ENCODE assay signal across 36 cellular contexts in the genomic region with DNA sequence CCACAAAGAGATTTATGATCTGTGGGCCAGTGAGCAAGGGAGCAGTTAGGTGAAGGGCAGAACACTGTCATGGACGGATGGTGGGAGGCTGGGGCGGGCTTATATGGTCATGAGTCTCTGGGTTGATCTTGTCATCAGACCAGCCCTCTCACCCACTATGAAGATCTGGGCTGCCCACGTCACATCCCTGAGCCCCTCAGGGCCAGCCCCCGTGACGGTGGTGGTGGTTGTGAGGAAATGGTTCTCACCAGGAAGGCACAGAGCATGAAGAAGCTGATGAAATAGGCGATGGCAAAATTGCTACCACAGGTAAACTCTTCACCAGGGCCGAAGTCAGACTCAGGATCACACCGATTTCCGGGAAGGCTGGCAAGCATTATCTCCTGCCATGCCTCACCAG. TPM values are rescaled to one million over a fixed set of nuclear protein-coding genes. Genes with fewer than 3 reads are reported as not detected.
"Had no signal": no experiment of that assay in that cellular context is flagged by ENCODE, and none has a peak within 500 bp of the region (broad histone marks: within the 10 kb centered on the region; RNA-seq: fewer than 3 reads in every experiment).

No MANE protein-coding gene starts in this region.

- DNase-seq: activated effector memory CD4-positive, alpha-beta T cell treated with anti-CD3 and anti-CD28 coated beads, Interleukin-2, amount 50 U/mL, for 16 hours; activated effector memory CD4-positive, alpha-beta T cell treated with Interleukin-2 at 50 U/mL for 16 hours; activated gamma-delta T cell; activated gamma-delta T cell treated with Interleukin-2 at 50 U/mL for 16 hours; activated naive CD4-positive, alpha-beta T cell; activated naive CD4-positive, alpha-beta T cell treated with anti-CD3 and anti-CD28 coated beads for 36 hours; activated naive CD4-positive, alpha-beta T cell treated with anti-CD3 and anti-CD28 coated beads, Interleukin-2, amount 10 ng/mL, durations not matched to agents 7 days and 5 days; activated naive CD4-positive, alpha-beta T cell treated with anti-CD3 and anti-CD28 coated beads, Interleukin-2, amount 50 U/mL, for 16 hours; activated naive CD4-positive, alpha-beta T cell treated with Interleukin-2 at 50 U/mL for 16 hours; activated naive CD8-positive, alpha-beta T cell treated with anti-CD3 and anti-CD28 coated beads for 36 hours; activated naive CD8-positive, alpha-beta T cell treated with anti-CD3 and anti-CD28 coated beads, Interleukin-2, amount 10 ng/mL, durations not matched to agents 7 days and 5 days; activated naive CD8-positive, alpha-beta T cell treated with anti-CD3 and anti-CD28 coated beads, Interleukin-2, amount 50 U/mL, for 24 hours; activated T-cell treated with anti-CD3 and anti-CD28 coated beads, Interleukin-2, amount 50 U/mL, for 1 hour; activated T-cell treated with anti-CD3 and anti-CD28 coated beads, Interleukin-2, amount 50 U/mL, for 24 hours; activated T-cell treated with anti-CD3 and anti-CD28 coated beads, Interleukin-2, amount 50 U/mL, for 4 hours; activated T-cell treated with anti-CD3 and anti-CD28 coated beads, Interleukin-2, amount 50 U/mL, for 48 hours; activated T-cell treated with anti-CD3 and anti-CD28 coated beads, Interleukin-2, amount 50 U/mL, for 72 hours; adrenal gland; amniotic stem cell; amygdala; anterior cingulate cortex; body of pancreas; brain microvascular endothelial cell; caudate nucleus; central memory CD4-positive, alpha-beta T cell; cerebellar nuclear complex had no signal

- H3K9me3 Mint-ChIP-seq: activated naive CD4-positive, alpha-beta T cell treated with anti-CD3 and anti-CD28 coated beads for 36 hours; activated naive CD4-positive, alpha-beta T cell treated with anti-CD3 and anti-CD28 coated beads, Interleukin-2, amount 50 U/mL, for 24 hours; activated naive CD8-positive, alpha-beta T cell treated with anti-CD3 and anti-CD28 coated beads for 36 hours; activated naive CD8-positive, alpha-beta T cell treated with anti-CD3 and anti-CD28 coated beads, Interleukin-2, amount 10 ng/mL, durations not matched to agents 7 days and 5 days; activated naive CD8-positive, alpha-beta T cell treated with anti-CD3 and anti-CD28 coated beads, Interleukin-2, amount 50 U/mL, for 24 hours; activated T-cell treated with anti-CD3 and anti-CD28 coated beads, Interleukin-2, amount 50 U/mL, for 24 hours; activated T-cell treated with anti-CD3 and anti-CD28 coated beads, Interleukin-2, amount 50 U/mL, for 4 hours; activated T-helper 1 cell treated with anti-CD3 and anti-CD28 coated beads, Interleukin-12 subunit alpha, Interleukin-12 subunit beta, Interleukin-2, Interleukin-4 antibody, amounts not matched to agents 30 ng/mL and 10 ng/mL and 1 ng/mL, durations not matched to agents 14 hours and 24 hours and 36 hours; activated T-helper 17 cell treated with anti-CD3 and anti-CD28 coated beads, Interleukin-2, amount 50 U/mL, for 72 hours; activated T-helper 2 cell treated with anti-CD3 and anti-CD28 coated beads, Interferon-gamma antibody, Interleukin-2, Interleukin-4, amounts not matched to agents 10 μg/mL and 5 μg/mL and 100 μg/mL, durations not matched to agents 14 hours and 24 hours and 36 hours; central memory CD8-positive, alpha-beta T cell had no signal

- H3K27ac Mint-ChIP-seq: activated naive CD4-positive, alpha-beta T cell treated with anti-CD3 and anti-CD28 coated beads for 36 hours; activated naive CD4-positive, alpha-beta T cell treated with anti-CD3 and anti-CD28 coated beads, Interleukin-2, amount 10 ng/mL, durations not matched to agents 7 days and 5 days; activated naive CD4-positive, alpha-beta T cell treated with anti-CD3 and anti-CD28 coated beads, Interleukin-2, amount 50 U/mL, for 24 hours; activated naive CD8-positive, alpha-beta T cell; activated naive CD8-positive, alpha-beta T cell treated with anti-CD3 and anti-CD28 coated beads for 36 hours; activated naive CD8-positive, alpha-beta T cell treated with anti-CD3 and anti-CD28 coated beads, Interleukin-2, amount 10 ng/mL, durations not matched to agents 7 days and 5 days; activated naive CD8-positive, alpha-beta T cell treated with anti-CD3 and anti-CD28 coated beads, Interleukin-2, amount 50 U/mL, for 24 hours; activated T-cell treated with anti-CD3 and anti-CD28 coated beads, Interleukin-2, amount 50 U/mL, for 24 hours; activated T-cell treated with anti-CD3 and anti-CD28 coated beads, Interleukin-2, amount 50 U/mL, for 72 hours; activated T-helper 1 cell treated with anti-CD3 and anti-CD28 coated beads, Interleukin-12 subunit alpha, Interleukin-12 subunit beta, Interleukin-2, Interleukin-4 antibody, amounts not matched to agents 30 ng/mL and 10 ng/mL and 1 ng/mL, durations not matched to agents 14 hours and 24 hours and 36 hours; activated T-helper 17 cell treated with anti-CD3 and anti-CD28 coated beads, Interleukin-2, amount 50 U/mL, for 72 hours; activated T-helper 2 cell treated with anti-CD3 and anti-CD28 coated beads, Interferon-gamma antibody, Interleukin-2, Interleukin-4, amounts not matched to agents 10 μg/mL and 5 μg/mL and 100 μg/mL, durations not matched to agents 14 hours and 24 hours and 36 hours; brain had no signal

- H3K4me3 Mint-ChIP-seq: activated naive CD4-positive, alpha-beta T cell treated with anti-CD3 and anti-CD28 coated beads for 36 hours; activated naive CD4-positive, alpha-beta T cell treated with anti-CD3 and anti-CD28 coated beads, Interleukin-2, amount 10 ng/mL, durations not matched to agents 7 days and 5 days; activated naive CD4-positive, alpha-beta T cell treated with anti-CD3 and anti-CD28 coated beads, Interleukin-2, amount 50 U/mL, for 24 hours; activated naive CD8-positive, alpha-beta T cell; activated naive CD8-positive, alpha-beta T cell treated with anti-CD3 and anti-CD28 coated beads for 36 hours; activated naive CD8-positive, alpha-beta T cell treated with anti-CD3 and anti-CD28 coated beads, Interleukin-2, amount 10 ng/mL, durations not matched to agents 7 days and 5 days; activated naive CD8-positive, alpha-beta T cell treated with anti-CD3 and anti-CD28 coated beads, Interleukin-2, amount 50 U/mL, for 24 hours; activated T-cell treated with anti-CD3 and anti-CD28 coated beads, Interleukin-2, amount 50 U/mL, for 24 hours; activated T-cell treated with anti-CD3 and anti-CD28 coated beads, Interleukin-2, amount 50 U/mL, for 4 hours; activated T-cell treated with anti-CD3 and anti-CD28 coated beads, Interleukin-2, amount 50 U/mL, for 72 hours; activated T-helper 1 cell treated with anti-CD3 and anti-CD28 coated beads, Interleukin-12 subunit alpha, Interleukin-12 subunit beta, Interleukin-2, Interleukin-4 antibody, amounts not matched to agents 30 ng/mL and 10 ng/mL and 1 ng/mL, durations not matched to agents 14 hours and 24 hours and 36 hours; activated T-helper 17 cell treated with anti-CD3 and anti-CD28 coated beads, Interleukin-2, amount 50 U/mL, for 72 hours; brain; central memory CD8-positive, alpha-beta T cell had no signal

- H3K4me1 Mint-ChIP-seq: activated naive CD4-positive, alpha-beta T cell treated with anti-CD3 and anti-CD28 coated beads, Interleukin-2, amount 10 ng/mL, durations not matched to agents 7 days and 5 days; activated naive CD4-positive, alpha-beta T cell treated with anti-CD3 and anti-CD28 coated beads, Interleukin-2, amount 50 U/mL, for 24 hours; activated naive CD8-positive, alpha-beta T cell treated with anti-CD3 and anti-CD28 coated beads for 36 hours; activated T-helper 17 cell treated with anti-CD3 and anti-CD28 coated beads, Interleukin-2, amount 50 U/mL, for 72 hours; brain; central memory CD8-positive, alpha-beta T cell had no signal

- H3K36me3 Mint-ChIP-seq: activated naive CD4-positive, alpha-beta T cell treated with anti-CD3 and anti-CD28 coated beads, Interleukin-2, amount 10 ng/mL, durations not matched to agents 7 days and 5 days; activated naive CD4-positive, alpha-beta T cell treated with anti-CD3 and anti-CD28 coated beads, Interleukin-2, amount 50 U/mL, for 72 hours; activated naive CD8-positive, alpha-beta T cell; activated naive CD8-positive, alpha-beta T cell treated with anti-CD3 and anti-CD28 coated beads for 36 hours; activated naive CD8-positive, alpha-beta T cell treated with anti-CD3 and anti-CD28 coated beads, Interleukin-2, amount 10 ng/mL, durations not matched to agents 7 days and 5 days; brain had no signal

- H3K27me3 Mint-ChIP-seq: activated naive CD4-positive, alpha-beta T cell treated with anti-CD3 and anti-CD28 coated beads, Interleukin-2, amount 50 U/mL, for 24 hours; activated naive CD8-positive, alpha-beta T cell; activated naive CD8-positive, alpha-beta T cell treated with anti-CD3 and anti-CD28 coated beads for 36 hours; activated naive CD8-positive, alpha-beta T cell treated with anti-CD3 and anti-CD28 coated beads, Interleukin-2, amount 10 ng/mL, durations not matched to agents 7 days and 5 days; activated naive CD8-positive, alpha-beta T cell treated with anti-CD3 and anti-CD28 coated beads, Interleukin-2, amount 50 U/mL, for 24 hours; activated T-helper 17 cell treated with anti-CD3 and anti-CD28 coated beads, Interleukin-2, amount 50 U/mL, for 72 hours; central memory CD8-positive, alpha-beta T cell had no signal

RNA-seq across cellular contexts. Expression of a gene that starts 22.1 kb away (rescaled TPM):
- total RNA-seq: ascending aorta, astrocyte had no signal
